In genomic region chr10:34434119-34434594, GRCh38 we compare ENCODE assay signal across 12 cellular contexts.
DNase-seq lines count a peak whose midpoint lies in the region; ATAC-seq, FAIRE-seq and TF ChIP-seq lines count a peak whose summit lies in the region.
"Had no signal": no experiment of that assay in that cellular context is flagged by ENCODE, and none has a peak within 500 bp of the region (broad histone marks: within the 10 kb centered on the region; RNA-seq: fewer than 3 reads in every experiment).

No MANE protein-coding gene starts in this region.

- no peaks in the 10 kb centered on the region for H3K9me3 ChIP-seq in endothelial cell of umbilical vein (replicated peaks; ENCODE audit: control insufficient read depth, insufficient read depth, low read length)

- BruUV-seq in endothelial cell of umbilical vein (replicated peaks; lab: Mats Ljungman, UMichigan) = no TSS peak

- intact Hi-C loops in endothelial cell of umbilical vein (cut with micrococcal nuclease) = no loop called here

- no peaks in the 10 kb centered on the region for H3K36me3 ChIP-seq in endothelial cell of umbilical vein (ENCODE audit: control insufficient read depth in 2 of 2, extremely low read depth in 1 of 2, insufficient read depth in 2 of 2, low read length in 2 of 2)

- ATAC-seq in GM19395 (IDR thresholded peaks at IDR 0.05; ENCODE audit: unreplicated experiment) = no peak
- ATAC-seq: activated CD4-positive, alpha-beta T cell treated with anti-CD3 and anti-CD28 coated beads for 36 hours had no signal

- POLR2A ChIA-PET in endothelial cell of umbilical vein (lab: Charles Lee) = interaction anchor here (0.5 kb wide), 1 partner anchor 1099 kb away, joined by 10 read pairs; the partner anchor contains the start of gene NRP1

- no peak for TF ChIP-seq POLR2A in endothelial cell of umbilical vein (IDR thresholded peaks at IDR 0.05; ENCODE audit: low read depth, low read length)

- DNase-seq in AG20443 (ENCODE audit: low spot score) (peak; percentile 24), OCI-M1 (lab: John Stamatoyannopoulos, UW) (peak; percentile 17), endothelial cell of umbilical vein (ENCODE audit: low read depth, low spot score) (peak; percentile 33), myocyte (ENCODE audit: low read depth) (peak; percentile 48), NCI-H1436 (lab: John Stamatoyannopoulos, UW) (no peak), NCI-H748 treated with DMSO at 0.1 percent for 48 hours (lab: John Stamatoyannopoulos, UW) (no peak)
- no peak for DNase-seq in activated naive CD4-positive, alpha-beta T cell treated with Interleukin-2 at 50 U/mL for 16 hours
- DNase-seq: activated CD4-positive, alpha-beta T cell treated with anti-CD3 and anti-CD28 coated beads for 36 hours; activated naive CD8-positive, alpha-beta T cell treated with anti-CD3 and anti-CD28 coated beads, Interleukin-2, amount 10 ng/mL, durations not matched to agents 7 days and 5 days; CD4-positive, CD25-positive, alpha-beta regulatory T cell; SIG-M5 had no signal

- no peak overlapping the region for H3K4me3 ChIP-seq in endothelial cell of umbilical vein (replicated peaks in 1 of 3; ENCODE audit: insufficient read depth in 1 of 3, low read depth in 1 of 3, low read length in 3 of 3)

- H3K79me2 ChIP-seq in endothelial cell of umbilical vein (ENCODE audit: control insufficient read depth, insufficient read depth, low read length) = no peaks in the 10 kb centered on the region

- no peak overlapping the region for H3K9ac ChIP-seq in endothelial cell of umbilical vein (replicated peaks; ENCODE audit: extremely low read depth, insufficient read depth, low read length)

- H3K27me3 ChIP-seq in endothelial cell of umbilical vein (ENCODE audit: control insufficient read depth in 2 of 2, insufficient read depth in 2 of 2, low read length in 2 of 2) = no peaks in the 10 kb centered on the region

- CTCF ChIA-PET in endothelial cell of umbilical vein (lab: Charles Lee) = interaction anchor here (0.7 to 1.3 kb wide), 3 partner anchors 11 to 1107 kb away, joined by 3 to 5 read pairs (median 3); no protein-coding TSS in a partner anchor

- H3K4me2 ChIP-seq in endothelial cell of umbilical vein (ENCODE audit: insufficient read depth, low read length) = no peak overlapping the region

- H4K20me1 ChIP-seq in endothelial cell of umbilical vein (replicated peaks; ENCODE audit: control insufficient read depth, extremely low read depth, insufficient read depth, low read length) = no peaks in the 10 kb centered on the region

- no peaks in the 10 kb centered on the region for H3K9me1 ChIP-seq in endothelial cell of umbilical vein (replicated peaks; ENCODE audit: control insufficient read depth, extremely low read depth, insufficient read depth, low read length)

- no peak overlapping the region for H2AFZ ChIP-seq in endothelial cell of umbilical vein (ENCODE audit: low read depth, low read length)

- H3K4me1 ChIP-seq in endothelial cell of umbilical vein (ENCODE audit: control insufficient read depth, extremely low read depth, insufficient read depth, low read length) = peaks cover 34% of the 10 kb centered on the region

- no peak for FAIRE-seq in endothelial cell of umbilical vein (lab: Jason Lieb, UNC)

- H3K27ac ChIP-seq in endothelial cell of umbilical vein (ENCODE audit: insufficient read depth, low read depth, low read length) = no peak overlapping the region

- TF ChIP-seq CTCF in endothelial cell of umbilical vein (IDR thresholded peaks at IDR 0.05; ENCODE audit: extremely low read depth in 1 of 2, insufficient read depth in 1 of 2, low read depth in 1 of 2, low read length in 2 of 2) = no peak

- dilution Hi-C loops in endothelial cell of umbilical vein (cut with MboI; ENCODE audit: extremely low pct_ligation_motif_present, low sequenced_read_pairs) = no loop called here

TF ChIP-seq in endothelial cell of umbilical vein, 7 proteins besides CTCF, POLR2A, EP300 and RAD21:
- TF ChIP-seq MAX (IDR thresholded peaks at IDR 0.05; ENCODE audit: insufficient read depth, insufficient read length) (no peak), FOS (IDR thresholded peaks at IDR 0.05; ENCODE audit: borderline replicate concordance, insufficient read depth, low read length) (no peak), MYC (IDR thresholded peaks at IDR 0.05; ENCODE audit: low read depth, low read length) (no peak), GATA2 (IDR thresholded peaks at IDR 0.05; ENCODE audit: insufficient read depth, insufficient read length, low read depth, low read length) (no peak), POLR2AphosphoS5 (IDR thresholded peaks at IDR 0.05; ENCODE audit: insufficient read depth, low read depth, low read length) (no peak), JUN (IDR thresholded peaks at IDR 0.05; ENCODE audit: borderline replicate concordance, insufficient read depth, insufficient read length, low read depth) (no peak), EZH2 (IDR thresholded peaks at IDR 0.05; ENCODE audit: borderline replicate concordance, low read depth, low read length, severe bottlenecking) (no peak)

Comparison
In these comparisons a context has a peak if more than half of its experiments do, and no peak if none do; other contexts are left out.
1. DNase-seq: peak in AG20443 (single experiment), OCI-M1 (single experiment), endothelial cell of umbilical vein (single experiment) and myocyte (single experiment); none in NCI-H1436 (single experiment), NCI-H748 treated with DMSO at 0.1 percent for 48 hours (single experiment) and activated naive CD4-positive, alpha-beta T cell treated with Interleukin-2 at 50 U/mL for 16 hours (single experiment).